In the genomic region with DNA sequence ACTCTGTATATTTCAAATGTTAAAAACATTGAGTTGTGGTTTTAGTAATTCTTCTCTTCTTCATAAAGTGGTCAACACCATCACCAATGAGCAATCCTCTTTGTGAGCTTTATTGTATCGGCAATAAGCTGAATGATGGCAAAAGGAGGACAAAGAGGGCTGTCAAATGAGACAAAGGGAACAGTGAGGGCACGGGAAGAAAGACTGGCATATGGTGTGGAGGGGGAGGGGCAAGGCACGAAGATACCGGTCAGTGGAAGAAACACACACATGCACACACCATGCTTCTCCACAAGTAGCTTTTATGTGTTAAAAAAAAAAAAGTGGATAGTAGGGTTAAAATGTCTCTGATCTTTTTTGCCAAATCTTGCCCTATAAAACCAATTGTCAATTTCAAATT, we compare ENCODE assay signal across 14 cellular contexts.
A peak's percentile ranks its signal among the peaks of the same experiment; 100 is the strongest.
DNase-seq lines count a peak whose midpoint lies in the region; ATAC-seq and TF ChIP-seq lines count a peak whose summit lies in the region.
"Had no signal": no experiment of that assay in that cellular context is flagged by ENCODE, and none has a peak within 500 bp of the region (broad histone marks: within the 10 kb centered on the region; RNA-seq: fewer than 3 reads in every experiment).

No MANE protein-coding gene starts in this region.

- H2AFZ ChIP-seq in HCT116 (ENCODE audit: low read depth, low read length, poor library complexity, severe bottlenecking) (peak overlapping the region; percentile 68), Karpas-422 (ENCODE audit: low read length) (no peak overlapping the region)
- H2AFZ ChIP-seq: PC-9 had no signal

- no peak overlapping the region for H3K4me3 Mint-ChIP-seq in glutamatergic neuron (ENCODE audit: unreplicated experiment)
- H3K4me3 Mint-ChIP-seq: activated T-cell treated with anti-CD3 and anti-CD28 coated beads, Interleukin-2, amount 50 U/mL, for 4 hours had no signal

- H3K4me2 ChIP-seq in HCT116 (ENCODE audit: low read length) (no peak overlapping the region), Karpas-422 (ENCODE audit: low read depth, low read length, poor library complexity, severe bottlenecking) (no peak overlapping the region)
- H3K4me2 ChIP-seq: PC-9 had no signal

- CTCF ChIA-PET in HCT116 (lab: Charles Lee) = no interaction called here

- no peak overlapping the region for H3K4me3 ChIP-seq in HCT116 (replicated peaks in 1 of 2; ENCODE audit: low read depth in 1 of 2, low read length in 2 of 2)
- no peak overlapping the region for H3K4me3 ChIP-seq in Karpas-422 (ENCODE audit: low read length)
- H3K4me3 ChIP-seq: MG63, PC-9 had no signal

- RAD21 ChIA-PET in HCT116 (lab: Charles Lee; ENCODE audit: low non-redundant PET in 1 of 2, low total read pairs in 2 of 2, uncharacterized antibody in 2 of 2, unreplicated experiment in 2 of 2) = no interaction called here

- no peaks in the 10 kb centered on the region for H3K27me3 ChIP-seq in HCT116 (ENCODE audit: insufficient read depth, low read length)
- H3K27me3 ChIP-seq in Karpas-422 (ENCODE audit: low read length) = no peaks in the 10 kb centered on the region
- H3K27me3 ChIP-seq: MG63 had no signal

- H3K9me2 ChIP-seq in HCT116 (ENCODE audit: insufficient read depth) (no peaks in the 10 kb centered on the region), Karpas-422 (replicated peaks; ENCODE audit: insufficient read depth, low read length) (no peaks in the 10 kb centered on the region)

- BruUV-seq in HCT116 (replicated peaks; lab: Mats Ljungman, UMichigan) = no TSS peak

- H3K27ac ChIP-seq in 22Rv1 (peak overlapping the region; percentile 29; the same call in 1 of the 2 replicates), HCT116 (ENCODE audit: low read depth, low read length) (no peak overlapping the region), Karpas-422 (ENCODE audit: low read length) (no peak overlapping the region)
- H3K27ac ChIP-seq: PC-9 had no signal

- H3K4me1 Mint-ChIP-seq in glutamatergic neuron (ENCODE audit: low read depth, unreplicated experiment) = peaks cover 21% of the 10 kb centered on the region

- peak overlapping the region; percentile 96 for H3K27ac Mint-ChIP-seq in glutamatergic neuron (ENCODE audit: unreplicated experiment)
- H3K27ac Mint-ChIP-seq: activated naive CD4-positive, alpha-beta T cell treated with anti-CD3 and anti-CD28 coated beads, Interleukin-2, amount 50 U/mL, for 72 hours had no signal

- H3K79me2 ChIP-seq in HCT116 (ENCODE audit: insufficient read depth, low read length) (no peaks in the 10 kb centered on the region), Karpas-422 (ENCODE audit: low read length) (no peaks in the 10 kb centered on the region)

- H3K36me3 ChIP-seq in HCT116 (ENCODE audit: control insufficient read depth in 1 of 2, insufficient read depth in 2 of 2, low read length in 2 of 2) = no peaks in the 10 kb centered on the region
- no peaks in the 10 kb centered on the region for H3K36me3 ChIP-seq in Karpas-422 (ENCODE audit: insufficient read depth, low read length)
- H3K36me3 ChIP-seq: MG63 had no signal

- no peaks in the 10 kb centered on the region for H3K36me3 Mint-ChIP-seq in glutamatergic neuron (ENCODE audit: unreplicated experiment)
- H3K36me3 Mint-ChIP-seq: activated naive CD4-positive, alpha-beta T cell treated with anti-CD3 and anti-CD28 coated beads, Interleukin-2, amount 50 U/mL, for 72 hours had no signal

- no peak for TF ChIP-seq POLR2A in HCT116 (IDR thresholded peaks at IDR 0.05; ENCODE audit: borderline replicate concordance, extremely low read depth, insufficient read depth, insufficient read length)

- no peaks in the 10 kb centered on the region for H4K20me1 ChIP-seq in HCT116 (ENCODE audit: insufficient read depth)
- no peaks in the 10 kb centered on the region for H4K20me1 ChIP-seq in Karpas-422 (ENCODE audit: insufficient read depth, low read depth, low read length)

- POLR2A ChIA-PET in HCT116 (lab: Charles Lee) = interaction anchor here (0.7 to 1.4 kb wide), 2 partner anchors 507 to 1138 kb away, joined by 3 to 6 read pairs; a partner anchor contains a TSS

- intact Hi-C loops in HCT116 (cut with micrococcal nuclease) = loop anchor here (2.0 to 5.0 kb wide), 3 partner anchors 504 to 1682 kb away; no protein-coding TSS in a partner anchor

- peaks cover 14 to 23% of the 10 kb centered on the region in 2 experiments for H3K4me1 ChIP-seq in HCT116 (ENCODE audit: control insufficient read depth in 1 of 2, insufficient read depth in 2 of 2, low read length in 2 of 2)
- peaks cover 9% of the 10 kb centered on the region for H3K4me1 ChIP-seq in Karpas-422 (ENCODE audit: low read length)

- no peak for TF ChIP-seq CTCF in 22Rv1 (IDR thresholded peaks at IDR 0.05)
- TF ChIP-seq CTCF in HCT116 (IDR thresholded peaks at IDR 0.05 in 2 of 3, conservative IDR thresholded peaks at IDR 0.05 in 1 of 3; ENCODE audit: borderline replicate concordance in 1 of 3, insufficient read depth in 1 of 3, low read depth in 2 of 3, low read length in 2 of 3) = no peak
- TF ChIP-seq CTCF in glutamatergic neuron (IDR thresholded peaks at IDR 0.05; ENCODE audit: partially characterized antibody, unreplicated experiment) = no peak

- H3K9me3 ChIP-seq in HCT116 (ENCODE audit: control insufficient read depth in 1 of 2, insufficient read depth in 1 of 2, low read depth in 1 of 2, low read length in 2 of 2) (no peaks in the 10 kb centered on the region), Karpas-422 (ENCODE audit: low read length) (no peaks in the 10 kb centered on the region)
- H3K9me3 ChIP-seq: Caco-2, MG63 had no signal

- ATAC-seq in HCT116 (no peak), GM18873 (IDR thresholded peaks at IDR 0.05; ENCODE audit: low FRiP score, unreplicated experiment) (no peak)

- H3K9me3 Mint-ChIP-seq in glutamatergic neuron (ENCODE audit: unreplicated experiment) = peaks cover 2% of the 10 kb centered on the region
- H3K9me3 Mint-ChIP-seq: activated naive CD4-positive, alpha-beta T cell treated with anti-CD3 and anti-CD28 coated beads, Interleukin-2, amount 50 U/mL, for 72 hours; activated T-cell treated with anti-CD3 and anti-CD28 coated beads, Interleukin-2, amount 50 U/mL, for 4 hours had no signal

- H3K9ac ChIP-seq in HCT116 (ENCODE audit: low read length) = no peak overlapping the region
- no peak overlapping the region for H3K9ac ChIP-seq in Karpas-422 (ENCODE audit: low read length)

- no peak for DNase-seq in HCT116 (ENCODE audit: low read depth, low spot score)
- DNase-seq in NCI-H82 treated with DMSO at 0.1 percent for 48 hours (lab: John Stamatoyannopoulos, UW; ENCODE audit: unreplicated experiment) = peak; percentile 49
- DNase-seq in glutamatergic neuron = peak; percentile 50
- no peak for DNase-seq in SKM-1 treated with dmso at 0.1 percent for 144 hours (lab: John Stamatoyannopoulos, UW; ENCODE audit: unreplicated experiment)
- no peak for DNase-seq in Karpas-422
- no peak for DNase-seq in SK-N-DZ (ENCODE audit: low spot score)
- DNase-seq: activated T-cell treated with anti-CD3 and anti-CD28 coated beads, Interleukin-2, amount 50 U/mL, for 4 hours; occipital lobe; PC-9 had no signal

- H3K27me3 Mint-ChIP-seq in glutamatergic neuron (ENCODE audit: unreplicated experiment) = no peaks in the 10 kb centered on the region

- TF ChIP-seq RAD21 in HCT116 (IDR thresholded peaks at IDR 0.05; ENCODE audit: low read depth) = no peak

TF ChIP-seq in HCT116, 20 proteins besides CTCF, POLR2A, EP300 and RAD21:
- no peak for TF ChIP-seq POLR2AphosphoS5 (IDR thresholded peaks at IDR 0.05; ENCODE audit: low read depth, low read length)
- no peak for TF ChIP-seq TCF7L2 (IDR thresholded peaks at IDR 0.05; ENCODE audit: borderline replicate concordance, extremely low read depth, insufficient read depth, insufficient read length)
- TF ChIP-seq, protein P1, sequence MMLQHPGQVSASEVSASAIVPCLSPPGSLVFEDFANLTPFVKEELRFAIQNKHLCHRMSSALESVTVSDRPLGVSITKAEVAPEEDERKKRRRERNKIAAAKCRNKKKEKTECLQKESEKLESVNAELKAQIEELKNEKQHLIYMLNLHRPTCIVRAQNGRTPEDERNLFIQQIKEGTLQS (IDR thresholded peaks at IDR 0.05) = no peak
- TF ChIP-seq EZH2phosphoT487 (IDR thresholded peaks at IDR 0.05; ENCODE audit: borderline replicate concordance) = no peak
- TF ChIP-seq FOSL1 (IDR thresholded peaks at IDR 0.05; ENCODE audit: low read depth) = no peak
- TF ChIP-seq JUND (IDR thresholded peaks at IDR 0.05) = no peak
- no peak for TF ChIP-seq EZH2 (IDR thresholded peaks at IDR 0.05)
- no peak for TF ChIP-seq EGR1 (IDR thresholded peaks at IDR 0.05; ENCODE audit: low read depth)
- no peak for TF ChIP-seq CBX3 (IDR thresholded peaks at IDR 0.05; ENCODE audit: low read depth)
- no peak for TF ChIP-seq ZFX (IDR thresholded peaks at IDR 0.05)
- TF ChIP-seq ELF1 (IDR thresholded peaks at IDR 0.05; ENCODE audit: borderline replicate concordance, low read depth) = no peak

Comparison
In these comparisons a context has a peak if more than half of its experiments do, and no peak if none do; other contexts are left out.
1. DNase-seq: peak in NCI-H82 treated with DMSO at 0.1 percent for 48 hours (single experiment) and glutamatergic neuron (single experiment); none in HCT116 (single experiment), SKM-1 treated with dmso at 0.1 percent for 144 hours (single experiment), Karpas-422 (single experiment) and SK-N-DZ (single experiment).